In genomic region chr10:102762401-102763015, GRCh38 we compare ENCODE assay signal across 2 cellular contexts.
A peak's percentile ranks its signal among the peaks of the same experiment; 100 is the strongest.
TF ChIP-seq lines count a peak whose summit lies in the region.

No MANE protein-coding gene starts in this region.

TF ChIP-seq in liver, 16 proteins besides CTCF, POLR2A, EP300 and RAD21:
- TF ChIP-seq, protein P1, sequence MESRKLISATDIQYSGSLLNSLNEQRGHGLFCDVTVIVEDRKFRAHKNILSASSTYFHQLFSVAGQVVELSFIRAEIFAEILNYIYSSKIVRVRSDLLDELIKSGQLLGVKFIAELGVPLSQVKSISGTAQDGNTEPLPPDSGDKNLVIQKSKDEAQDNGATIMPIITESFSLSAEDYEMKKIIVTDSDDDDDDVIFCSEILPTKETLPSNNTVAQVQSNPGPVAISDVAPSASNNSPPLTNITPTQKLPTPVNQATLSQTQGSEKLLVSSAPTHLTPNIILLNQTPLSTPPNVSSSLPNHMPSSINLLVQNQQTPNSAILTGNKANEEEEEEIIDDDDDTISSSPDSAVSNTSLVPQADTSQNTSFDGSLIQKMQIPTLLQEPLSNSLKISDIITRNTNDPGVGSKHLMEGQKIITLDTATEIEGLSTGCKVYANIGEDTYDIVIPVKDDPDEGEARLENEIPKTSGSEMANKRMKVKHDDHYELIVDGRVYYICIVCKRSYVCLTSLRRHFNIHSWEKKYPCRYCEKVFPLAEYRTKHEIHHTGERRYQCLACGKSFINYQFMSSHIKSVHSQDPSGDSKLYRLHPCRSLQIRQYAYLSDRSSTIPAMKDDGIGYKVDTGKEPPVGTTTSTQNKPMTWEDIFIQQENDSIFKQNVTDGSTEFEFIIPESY (IDR thresholded peaks at IDR 0.05) = no peak
- TF ChIP-seq YY1 (IDR thresholded peaks at IDR 0.05) (peak; percentile 62), RXRA (IDR thresholded peaks at IDR 0.05) (peak; percentile 16 to 47), ATF3 (IDR thresholded peaks at IDR 0.05) (no peak), HNF4G (IDR thresholded peaks at IDR 0.05) (no peak), GABPA (IDR thresholded peaks at IDR 0.05 in 1 of 2, conservative IDR thresholded peaks at IDR 0.05 in 1 of 2) (no peak), NR2F2 (IDR thresholded peaks at IDR 0.05) (no peak), JUND (IDR thresholded peaks at IDR 0.05) (no peak), FOXA2 (IDR thresholded peaks at IDR 0.05) (no peak), SP1 (IDR thresholded peaks at IDR 0.05) (peak; percentile 47), MAX (IDR thresholded peaks at IDR 0.05) (no peak), EGR1 (IDR thresholded peaks at IDR 0.05; ENCODE audit: low read depth in 2 of 2) (no peak), HNF4A (conservative IDR thresholded peaks at IDR 0.05) (peak; percentile 16 to 22), FOXA1 (IDR thresholded peaks at IDR 0.05) (no peak)
- TF ChIP-seq, protein P2, sequence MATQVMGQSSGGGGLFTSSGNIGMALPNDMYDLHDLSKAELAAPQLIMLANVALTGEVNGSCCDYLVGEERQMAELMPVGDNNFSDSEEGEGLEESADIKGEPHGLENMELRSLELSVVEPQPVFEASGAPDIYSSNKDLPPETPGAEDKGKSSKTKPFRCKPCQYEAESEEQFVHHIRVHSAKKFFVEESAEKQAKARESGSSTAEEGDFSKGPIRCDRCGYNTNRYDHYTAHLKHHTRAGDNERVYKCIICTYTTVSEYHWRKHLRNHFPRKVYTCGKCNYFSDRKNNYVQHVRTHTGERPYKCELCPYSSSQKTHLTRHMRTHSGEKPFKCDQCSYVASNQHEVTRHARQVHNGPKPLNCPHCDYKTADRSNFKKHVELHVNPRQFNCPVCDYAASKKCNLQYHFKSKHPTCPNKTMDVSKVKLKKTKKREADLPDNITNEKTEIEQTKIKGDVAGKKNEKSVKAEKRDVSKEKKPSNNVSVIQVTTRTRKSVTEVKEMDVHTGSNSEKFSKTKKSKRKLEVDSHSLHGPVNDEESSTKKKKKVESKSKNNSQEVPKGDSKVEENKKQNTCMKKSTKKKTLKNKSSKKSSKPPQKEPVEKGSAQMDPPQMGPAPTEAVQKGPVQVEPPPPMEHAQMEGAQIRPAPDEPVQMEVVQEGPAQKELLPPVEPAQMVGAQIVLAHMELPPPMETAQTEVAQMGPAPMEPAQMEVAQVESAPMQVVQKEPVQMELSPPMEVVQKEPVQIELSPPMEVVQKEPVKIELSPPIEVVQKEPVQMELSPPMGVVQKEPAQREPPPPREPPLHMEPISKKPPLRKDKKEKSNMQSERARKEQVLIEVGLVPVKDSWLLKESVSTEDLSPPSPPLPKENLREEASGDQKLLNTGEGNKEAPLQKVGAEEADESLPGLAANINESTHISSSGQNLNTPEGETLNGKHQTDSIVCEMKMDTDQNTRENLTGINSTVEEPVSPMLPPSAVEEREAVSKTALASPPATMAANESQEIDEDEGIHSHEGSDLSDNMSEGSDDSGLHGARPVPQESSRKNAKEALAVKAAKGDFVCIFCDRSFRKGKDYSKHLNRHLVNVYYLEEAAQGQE (IDR thresholded peaks at IDR 0.05) = no peak

TF ChIP-seq in HepG2, 621 proteins besides CTCF, POLR2A, EP300 and RAD21:
- TF ChIP-seq, protein P3, sequence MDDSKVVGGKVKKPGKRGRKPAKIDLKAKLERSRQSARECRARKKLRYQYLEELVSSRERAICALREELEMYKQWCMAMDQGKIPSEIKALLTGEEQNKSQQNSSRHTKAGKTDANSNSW (CRISPR knock-in tag; IDR thresholded peaks at IDR 0.05; ENCODE audit: borderline replicate concordance) = no peak
- no peak for TF ChIP-seq KLF13 (CRISPR knock-in tag; IDR thresholded peaks at IDR 0.05)
- no peak for TF ChIP-seq GLI4 (CRISPR knock-in tag; IDR thresholded peaks at IDR 0.05; ENCODE audit: borderline replicate concordance)
- TF ChIP-seq ISL2 (CRISPR knock-in tag; IDR thresholded peaks at IDR 0.05) = no peak
- TF ChIP-seq ZNF180 (CRISPR knock-in tag; IDR thresholded peaks at IDR 0.05; ENCODE audit: borderline replicate concordance, low read depth) = no peak
- TF ChIP-seq ZFP37 (CRISPR knock-in tag; IDR thresholded peaks at IDR 0.05; ENCODE audit: borderline replicate concordance) = no peak
- no peak for TF ChIP-seq MAFG (CRISPR knock-in tag; IDR thresholded peaks at IDR 0.05)
- TF ChIP-seq, protein P4, sequence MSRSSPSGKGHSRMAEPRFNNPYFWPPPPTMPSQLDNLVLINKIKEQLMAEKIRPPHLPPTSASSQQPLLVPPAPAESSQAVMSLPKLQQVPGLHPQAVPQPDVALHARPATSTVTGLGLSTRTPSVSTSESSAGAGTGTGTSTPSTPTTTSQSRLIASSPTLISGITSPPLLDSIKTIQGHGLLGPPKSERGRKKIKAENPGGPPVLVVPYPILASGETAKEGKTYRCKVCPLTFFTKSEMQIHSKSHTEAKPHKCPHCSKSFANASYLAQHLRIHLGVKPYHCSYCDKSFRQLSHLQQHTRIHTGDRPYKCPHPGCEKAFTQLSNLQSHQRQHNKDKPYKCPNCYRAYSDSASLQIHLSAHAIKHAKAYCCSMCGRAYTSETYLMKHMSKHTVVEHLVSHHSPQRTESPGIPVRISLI (CRISPR knock-in tag; IDR thresholded peaks at IDR 0.05; ENCODE audit: borderline replicate concordance) = no peak
- TF ChIP-seq FIP1L1 (IDR thresholded peaks at IDR 0.05; ENCODE audit: borderline replicate concordance, insufficient read depth, low read depth, low read length) = no peak
- TF ChIP-seq EHMT2 (IDR thresholded peaks at IDR 0.05; ENCODE audit: borderline replicate concordance, low read depth, low read length) = no peak
- TF ChIP-seq IRF2 (CRISPR knock-in tag; IDR thresholded peaks at IDR 0.05) = no peak
- TF ChIP-seq ATAD3A (CRISPR knock-in tag; IDR thresholded peaks at IDR 0.05) = no peak
- no peak for TF ChIP-seq HMG20B (CRISPR knock-in tag; conservative IDR thresholded peaks at IDR 0.05)
- no peak for TF ChIP-seq NR2C2 (CRISPR knock-in tag; IDR thresholded peaks at IDR 0.05; ENCODE audit: borderline replicate concordance)
- TF ChIP-seq, protein P5, sequence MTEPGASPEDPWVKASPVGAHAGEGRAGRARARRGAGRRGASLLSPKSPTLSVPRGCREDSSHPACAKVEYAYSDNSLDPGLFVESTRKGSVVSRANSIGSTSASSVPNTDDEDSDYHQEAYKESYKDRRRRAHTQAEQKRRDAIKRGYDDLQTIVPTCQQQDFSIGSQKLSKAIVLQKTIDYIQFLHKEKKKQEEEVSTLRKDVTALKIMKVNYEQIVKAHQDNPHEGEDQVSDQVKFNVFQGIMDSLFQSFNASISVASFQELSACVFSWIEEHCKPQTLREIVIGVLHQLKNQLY (CRISPR knock-in tag; IDR thresholded peaks at IDR 0.05) = no peak
- no peak for TF ChIP-seq ZNF563 (CRISPR knock-in tag; IDR thresholded peaks at IDR 0.05)
- no peak for TF ChIP-seq KAT2B (IDR thresholded peaks at IDR 0.05; ENCODE audit: borderline replicate concordance, low read depth, low read length)
- TF ChIP-seq ZNF441 (CRISPR knock-in tag; IDR thresholded peaks at IDR 0.05; ENCODE audit: borderline replicate concordance) = no peak
- no peak for TF ChIP-seq RFX5 (IDR thresholded peaks at IDR 0.05; ENCODE audit: low read depth, low read length)
